Comparison of ENCODE assay signal across 8 cellular contexts in the genomic region with DNA sequence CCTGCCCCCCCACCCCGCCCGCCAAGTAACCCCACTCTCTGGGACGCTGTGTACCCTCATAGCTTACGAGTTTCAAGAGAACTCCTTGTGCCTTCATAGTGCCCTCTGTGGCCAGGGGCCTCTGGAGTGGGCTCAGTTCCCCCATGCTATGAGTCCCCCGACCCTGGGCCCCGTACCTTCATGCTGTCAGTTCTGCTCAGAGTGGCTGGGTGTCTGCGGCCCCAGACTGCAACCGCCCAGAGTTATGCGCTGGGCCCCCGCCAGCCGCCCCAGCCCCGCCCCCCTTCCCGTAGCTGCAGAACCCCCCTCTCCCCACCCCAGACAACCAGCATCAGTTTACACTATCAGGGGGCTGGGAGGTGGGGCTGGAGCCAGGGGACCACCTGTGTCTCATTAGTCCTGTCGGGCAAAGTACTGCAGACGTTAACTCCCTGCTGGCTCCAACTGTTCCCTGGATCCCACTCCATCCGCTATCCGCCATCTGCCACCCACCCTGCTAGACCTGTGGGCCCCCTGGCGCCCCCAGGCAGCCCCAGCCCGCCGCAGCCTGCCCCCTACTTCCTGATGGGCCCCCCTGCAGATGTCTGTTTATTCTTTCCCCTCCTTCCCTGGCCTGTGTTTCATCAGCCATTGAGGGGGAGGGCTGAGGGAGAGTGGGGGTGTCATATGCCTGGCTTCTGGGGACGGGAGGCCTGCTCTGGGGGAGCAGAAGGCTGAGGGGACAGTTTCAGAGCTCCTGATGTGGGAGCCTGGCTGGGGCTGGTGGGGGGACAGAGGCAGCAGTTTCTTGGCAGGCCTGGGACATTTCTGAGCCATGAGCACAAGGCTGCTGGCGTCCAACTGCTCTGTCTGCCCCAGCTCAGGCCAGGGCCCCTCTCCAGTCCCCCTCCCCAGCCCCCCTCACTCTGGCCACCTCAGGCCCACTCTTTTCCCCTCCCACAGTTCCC.
A peak's percentile ranks its signal among the peaks of the same experiment; 100 is the strongest.
DNase-seq lines count a peak whose midpoint lies in the region; ATAC-seq lines count a peak whose summit lies in the region.
"Had no signal": no experiment of that assay in that cellular context is flagged by ENCODE, and none has a peak within 500 bp of the region (broad histone marks: within the 10 kb centered on the region; RNA-seq: fewer than 3 reads in every experiment).

Gene MFAP4 (minus strand): TSS at position 217 of the 947 bp plus-strand sequence. CDS start 35 bp downstream, at position 182.

- H3K27me3 ChIP-seq in adipocyte (replicated peaks; ENCODE audit: control insufficient read depth, insufficient read depth, low read length) (no peaks in the 10 kb centered on the region), iPS DF 6.9 (ENCODE audit: control insufficient read depth, insufficient read depth, low read length) (no peaks in the 10 kb centered on the region)
- H3K27me3 ChIP-seq: SJSA1 had no signal

- H3K4me3 ChIP-seq in adipocyte (ENCODE audit: low read length): peak within 1 kb of the TSS; percentile 68
- 0 out of 2 replicates have a peak within 1 kb of the TSS, but pooled peaks have one; percentile 5 for H3K4me3 ChIP-seq in iPS DF 6.9 (ENCODE audit: low read length)
- H3K4me3 ChIP-seq: SJSA1 had no signal

- no CpG with 5 or more reads among the region's 22 CpGs for WGBS in iPS DF 6.9 (ENCODE audit: insufficient coverage, insufficient read length)

- ATAC-seq in HG03457 (IDR thresholded peaks at IDR 0.05; ENCODE audit: unreplicated experiment) (no peak), HG02610 (IDR thresholded peaks at IDR 0.05; ENCODE audit: unreplicated experiment) (no peak)

- DNase-seq in Kasumi-1 (lab: John Stamatoyannopoulos, UW) (peak; percentile 60 to 67), adipocyte (ENCODE audit: low read depth) (peak; percentile 95), iPS DF 6.9 (ENCODE audit: low read depth, low spot score) (no peak), smooth muscle cell of the brain vasculature (ENCODE audit: low read depth, low spot score) (peak; percentile 82), NCI-H2029 treated with DMSO at 0.1 percent for 48 hours (lab: John Stamatoyannopoulos, UW) (no peak)

- H3K9me3 ChIP-seq in adipocyte (ENCODE audit: control insufficient read depth, low read length): no peaks in the 10 kb centered on the region
- no peaks in the 10 kb centered on the region for H3K9me3 ChIP-seq in iPS DF 6.9 (ENCODE audit: control insufficient read depth, insufficient read depth, low read length)
- H3K9me3 ChIP-seq: SJSA1 had no signal

- peak within 1 kb of the TSS; percentile 82 for H3K9ac ChIP-seq in adipocyte (ENCODE audit: low read length)

- no peak within 1 kb of the TSS for H3K27ac ChIP-seq in iPS DF 6.9 (ENCODE audit: low read length)
- H3K27ac ChIP-seq: SJSA1 had no signal

- H3K4me1 ChIP-seq in adipocyte (ENCODE audit: control insufficient read depth, insufficient read depth, low read length) (peaks cover 54% of the 10 kb centered on the region), iPS DF 6.9 (ENCODE audit: control insufficient read depth, insufficient read depth, low read length) (peaks cover 9% of the 10 kb centered on the region)

- peaks cover 22% of the 10 kb centered on the region for H3K36me3 ChIP-seq in adipocyte (ENCODE audit: control insufficient read depth, insufficient read depth, low read length, severe bottlenecking)
- peaks cover 22% of the 10 kb centered on the region for H3K36me3 ChIP-seq in iPS DF 6.9 (ENCODE audit: control insufficient read depth, insufficient read depth, low read length)

Comparison
In these comparisons a context has a peak if more than half of its experiments do, and no peak if none do; other contexts are left out.
1. DNase-seq: peak in Kasumi-1 (2 of 2), adipocyte (single experiment) and smooth muscle cell of the brain vasculature (single experiment); none in iPS DF 6.9 (single experiment) and NCI-H2029 treated with DMSO at 0.1 percent for 48 hours (single experiment).